Comparison of ENCODE assay signal across 15 cellular contexts in genomic region chr10:110850099-110850498, GRCh38.
"Had no signal": no experiment of that assay in that cellular context is flagged by ENCODE, and none has a peak within 500 bp of the region (broad histone marks: within the 10 kb centered on the region; RNA-seq: fewer than 3 reads in every experiment).

No MANE protein-coding gene starts in this region.

- H3K36me3 ChIP-seq: adrenal gland, gastrocnemius medialis, heart right ventricle, left ventricle myocardium inferior had no signal

- H3K9ac ChIP-seq: parathyroid adenoma had no signal

- H2AFZ ChIP-seq: parathyroid adenoma had no signal

- ATAC-seq: gastrocnemius medialis, heart right ventricle had no signal

- H3K27ac ChIP-seq: adrenal gland, gastrocnemius medialis, heart right ventricle, left ventricle myocardium inferior, parathyroid adenoma had no signal

- H3K4me1 ChIP-seq: gastrocnemius medialis had no signal

- H3K4me3 ChIP-seq: adrenal gland, gastrocnemius medialis, heart right ventricle, left ventricle myocardium inferior had no signal

- H3K27me3 ChIP-seq: adrenal gland, gastrocnemius medialis, heart right ventricle had no signal

- DNase-seq: activated CD4-positive, alpha-beta T cell treated with anti-CD3 and anti-CD28 coated beads for 48 hours; activated effector memory CD4-positive, alpha-beta T cell treated with anti-CD3 and anti-CD28 coated beads, Interleukin-2, amount 50 U/mL, for 16 hours; activated T-cell treated with anti-CD3 and anti-CD28 coated beads, Interleukin-2, amount 50 U/mL, for 1 hour; adrenal gland; caudate nucleus; cortex of kidney; effector CD8-positive, alpha-beta T cell; gastrocnemius medialis; heart right ventricle; left ventricle myocardium inferior; mesendoderm; retina; stimulated activated CD4-positive, alpha-beta T cell treated with anti-CD3 and anti-CD28 coated beads, Interleukin-4, amount 100 ng/mL, for 1 hour; stimulated activated CD8-positive, alpha-beta memory T cell treated with anti-CD3 and anti-CD28 coated beads, Interleukin-4, amount 100 ng/mL, for 48 hours had no signal
